In the genomic region with DNA sequence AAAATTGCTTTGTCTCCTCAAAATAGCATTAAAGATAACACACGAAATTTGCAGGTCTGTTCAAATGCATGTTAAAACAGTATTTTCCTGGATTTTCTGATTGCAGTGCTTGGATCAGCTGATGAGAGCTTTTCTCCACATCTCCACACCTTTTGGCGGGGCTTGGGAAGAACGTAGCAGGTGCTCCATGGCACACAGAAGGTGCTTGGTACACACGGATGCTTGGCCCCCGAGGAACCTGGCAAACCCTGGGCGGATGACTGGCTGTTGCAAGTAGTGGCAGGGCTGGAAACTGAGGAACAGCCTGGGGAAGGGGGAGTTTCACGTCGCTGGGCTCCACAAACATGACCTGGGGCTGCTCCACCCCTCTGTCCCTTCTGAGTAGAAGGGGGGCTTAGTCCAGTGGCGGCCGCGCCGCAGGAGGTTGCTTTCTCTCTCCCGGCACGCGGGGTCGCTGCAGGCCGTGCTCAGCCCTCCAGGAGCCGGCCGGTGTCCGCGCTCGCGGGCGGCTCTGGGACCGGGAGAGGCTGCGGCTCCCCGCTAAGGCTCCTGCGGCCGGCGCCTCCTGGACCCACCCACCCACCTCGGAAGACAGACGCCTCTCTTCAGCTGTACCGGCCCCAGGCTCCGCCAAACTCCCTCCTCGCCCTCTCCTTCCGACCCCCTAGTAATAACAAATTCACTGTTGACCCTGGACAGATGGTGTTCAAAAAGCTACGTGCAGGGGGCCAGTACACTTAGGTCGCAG, we compare ENCODE assay signal across 9 cellular contexts.
DNase-seq lines count a peak whose midpoint lies in the region; ATAC-seq, FAIRE-seq and TF ChIP-seq lines count a peak whose summit lies in the region.
"Had no signal": no experiment of that assay in that cellular context is flagged by ENCODE, and none has a peak within 500 bp of the region (broad histone marks: within the 10 kb centered on the region; RNA-seq: fewer than 3 reads in every experiment).

No MANE protein-coding gene starts in this region.

- DNase-seq in HFFc6 (no peak), RCC 7860 (ENCODE audit: low spot score) (peak; percentile 21), fibroblast of mammary gland (ENCODE audit: low read depth) (peak; percentile 30), nephron progenitor cell (peak; percentile 86), Karpas-422 (no peak), cerebellar nuclear complex (lab: John Stamatoyannopoulos, UW) (no peak)

- no peak for ATAC-seq in HG02759 (IDR thresholded peaks at IDR 0.05; ENCODE audit: unreplicated experiment)

- H3K9ac ChIP-seq in Karpas-422 (ENCODE audit: low read length) = no peak overlapping the region

- H3K9me3 ChIP-seq in DOHH2 (ENCODE audit: control insufficient read depth, insufficient read depth, low read length) (no peaks in the 10 kb centered on the region), Karpas-422 (ENCODE audit: low read length) (no peaks in the 10 kb centered on the region)

- H3K27me3 ChIP-seq in DOHH2 (ENCODE audit: control insufficient read depth, low read length) (peaks cover 13% of the 10 kb centered on the region), Karpas-422 (ENCODE audit: low read length) (no peaks in the 10 kb centered on the region)

- H3K27ac ChIP-seq in DOHH2 (ENCODE audit: low read depth, low read length) (no peak overlapping the region), Karpas-422 (ENCODE audit: low read length) (no peak overlapping the region)
- H3K27ac ChIP-seq: SK-N-MC had no signal

- H3K9me3 Mint-ChIP-seq in HFFc6 (no peaks in the 10 kb centered on the region; the same call in 1 of the 2 replicates), nephron progenitor cell (no peaks in the 10 kb centered on the region)

- H3K36me3 ChIP-seq in DOHH2 (ENCODE audit: control insufficient read depth, low read length) (no peaks in the 10 kb centered on the region), Karpas-422 (ENCODE audit: insufficient read depth, low read length) (no peaks in the 10 kb centered on the region)

- H3K27ac Mint-ChIP-seq in HFFc6 (no peak overlapping the region), nephron progenitor cell (no peak overlapping the region)

- H3K79me2 ChIP-seq in DOHH2 (ENCODE audit: control insufficient read depth, low read length) (no peaks in the 10 kb centered on the region), Karpas-422 (ENCODE audit: low read length) (no peaks in the 10 kb centered on the region)

- H3K4me3 ChIP-seq in DOHH2 (ENCODE audit: low read length) (no peak overlapping the region), fibroblast of mammary gland (ENCODE audit: control insufficient read depth, low read depth, low read length) (no peak overlapping the region), Karpas-422 (ENCODE audit: low read length) (no peak overlapping the region)
- H3K4me3 ChIP-seq: SK-N-MC had no signal

- H3K4me1 ChIP-seq in DOHH2 (ENCODE audit: control insufficient read depth, low read length) (no peaks in the 10 kb centered on the region), Karpas-422 (ENCODE audit: low read length) (no peaks in the 10 kb centered on the region)

- H3K4me2 ChIP-seq in DOHH2 (ENCODE audit: low read length) (no peak overlapping the region), Karpas-422 (ENCODE audit: low read depth, low read length, poor library complexity, severe bottlenecking) (no peak overlapping the region)

- TF ChIP-seq CTCF in DOHH2 (IDR thresholded peaks at IDR 0.05; ENCODE audit: low read depth, low read length, poor library complexity, severe bottlenecking) (peak; percentile 44), HFFc6 (IDR thresholded peaks at IDR 0.05) (peak; percentile 76), fibroblast of mammary gland (conservative IDR thresholded peaks at IDR 0.05; ENCODE audit: control insufficient read depth, insufficient read depth, low read depth, low read length) (peak; percentile 42), nephron progenitor cell (IDR thresholded peaks at IDR 0.05) (peak; percentile 71)

- H3K4me3 Mint-ChIP-seq in HFFc6 (no peak overlapping the region), nephron progenitor cell (peak overlapping the region; percentile 59)

- no peaks in the 10 kb centered on the region for H3F3A ChIP-seq in DOHH2 (ENCODE audit: control insufficient read depth, insufficient read depth)

- H3K27me3 Mint-ChIP-seq in HFFc6 (ENCODE audit: insufficient read depth) (peaks cover 15% of the 10 kb centered on the region), nephron progenitor cell (ENCODE audit: low read depth, poor library complexity) (peaks cover 82% of the 10 kb centered on the region)

- H3K36me3 Mint-ChIP-seq in HFFc6 (ENCODE audit: low read depth) (no peaks in the 10 kb centered on the region), nephron progenitor cell (ENCODE audit: low read depth) (no peaks in the 10 kb centered on the region)

- FAIRE-seq in RCC 7860 (lab: Jason Lieb, UNC) = no peak

- no peak overlapping the region for H2AFZ ChIP-seq in Karpas-422 (ENCODE audit: low read length)

- H4K20me1 ChIP-seq in DOHH2 (ENCODE audit: control insufficient read depth, insufficient read depth, low read depth, low read length) (no peaks in the 10 kb centered on the region), Karpas-422 (ENCODE audit: insufficient read depth, low read depth, low read length) (no peaks in the 10 kb centered on the region)

- H3K4me1 Mint-ChIP-seq in HFFc6 (ENCODE audit: low read depth) (no peaks in the 10 kb centered on the region), nephron progenitor cell (no peaks in the 10 kb centered on the region)

- H3K9me2 ChIP-seq in DOHH2 (replicated peaks; ENCODE audit: control insufficient read depth, low read length) = no peaks in the 10 kb centered on the region
- H3K9me2 ChIP-seq in Karpas-422 (replicated peaks; ENCODE audit: insufficient read depth, low read length) = no peaks in the 10 kb centered on the region

Comparison
In these comparisons a context has a peak if more than half of its experiments do, and no peak if none do; other contexts are left out.
1. DNase-seq: peak in RCC 7860 (single experiment), fibroblast of mammary gland (single experiment) and nephron progenitor cell (single experiment); none in HFFc6 (single experiment), Karpas-422 (single experiment) and cerebellar nuclear complex (0 of 2).
2. Peak in every context shown above with its lines, with median percentiles within 50 percentile points of each other: CTCF ChIP-seq.